ENCODE assay signal across 24 cellular contexts in genomic region chr14:78075610-78076277, GRCh38.
DNase-seq lines count a peak whose midpoint lies in the region; ATAC-seq and TF ChIP-seq lines count a peak whose summit lies in the region.
"Had no signal": no experiment of that assay in that cellular context is flagged by ENCODE, and none has a peak within 500 bp of the region (broad histone marks: within the 10 kb centered on the region; RNA-seq: fewer than 3 reads in every experiment).

No MANE protein-coding gene starts in this region.

- H3K4me1 Mint-ChIP-seq in brain, result peaks cover 22% of the 10 kb centered on the region
- H3K4me1 Mint-ChIP-seq in T-helper 17 cell, result no peaks in the 10 kb centered on the region
- H3K4me1 Mint-ChIP-seq: activated B cell treated with CpG ODN at 0.5 μM for 24 hours; mesothelial cell of epicardium; naive thymus-derived CD8-positive, alpha-beta T cell had no signal

- H3K36me3 Mint-ChIP-seq in brain, result no peaks in the 10 kb centered on the region
- no peaks in the 10 kb centered on the region for H3K36me3 Mint-ChIP-seq in T-helper 17 cell (ENCODE audit: low read depth)
- H3K36me3 Mint-ChIP-seq: mesothelial cell of epicardium; naive thymus-derived CD8-positive, alpha-beta T cell had no signal

- H3K9me3 Mint-ChIP-seq in brain, result no peaks in the 10 kb centered on the region
- H3K9me3 Mint-ChIP-seq: activated B cell treated with CpG ODN at 0.5 μM for 24 hours; activated T-helper 1 cell treated with anti-CD3 and anti-CD28 coated beads, Interleukin-12 subunit alpha, Interleukin-12 subunit beta, Interleukin-2, Interleukin-4 antibody, amounts not matched to agents 30 ng/mL and 10 ng/mL and 1 ng/mL, durations not matched to agents 14 hours and 24 hours and 36 hours; mesothelial cell of epicardium; naive thymus-derived CD8-positive, alpha-beta T cell had no signal

- no peak for ATAC-seq in T-helper 17 cell
- ATAC-seq: gastrocnemius medialis; naive thymus-derived CD8-positive, alpha-beta T cell; right cardiac atrium had no signal

- peak; percentile 15 for DNase-seq in COR-L47 (lab: John Stamatoyannopoulos, UW)
- peak; percentile 10 for DNase-seq in NCI-H1092 (lab: John Stamatoyannopoulos, UW)
- DNase-seq in NCI-H2227 (lab: John Stamatoyannopoulos, UW; ENCODE audit: unreplicated experiment), result peak; percentile 63
- DNase-seq in T-helper 17 cell, result no peak
- no peak for DNase-seq in SHP77 treated with DMSO at 0.1 percent for 48 hours (lab: John Stamatoyannopoulos, UW)
- DNase-seq in C1 segment of cervical spinal cord (lab: John Stamatoyannopoulos, UW), result no peak
- DNase-seq in hippocampal formation (lab: John Stamatoyannopoulos, UW), result no peak
- DNase-seq: activated B cell treated with CpG ODN at 0.5 μM for 24 hours; activated CD4-positive, alpha-beta T cell treated with anti-CD3 and anti-CD28 coated beads, Interleukin-2, amount 50 U/mL, for 4 hours; activated naive CD4-positive, alpha-beta T cell treated with anti-CD3 and anti-CD28 coated beads, Interleukin-2, amount 50 U/mL, for 16 hours; colonic mucosa; gastrocnemius medialis; GDM1; naive thymus-derived CD8-positive, alpha-beta T cell; NCI-H82; OCI-M1; ovary; right cardiac atrium; stimulated activated naive CD4-positive, alpha-beta T cell treated with Interleukin-2 at 50 U/mL for 16 hours had no signal

- H3K27me3 Mint-ChIP-seq in brain, result peaks cover 3% of the 10 kb centered on the region
- H3K27me3 Mint-ChIP-seq in T-helper 17 cell, result peaks cover 26% of the 10 kb centered on the region

- H3K4me3 Mint-ChIP-seq in brain (no peak overlapping the region), T-helper 17 cell (no peak overlapping the region)
- H3K4me3 Mint-ChIP-seq: activated B cell treated with CpG ODN at 0.5 μM for 24 hours; activated T-helper 1 cell treated with anti-CD3 and anti-CD28 coated beads, Interleukin-12 subunit alpha, Interleukin-12 subunit beta, Interleukin-2, Interleukin-4 antibody, amounts not matched to agents 30 ng/mL and 10 ng/mL and 1 ng/mL, durations not matched to agents 14 hours and 24 hours and 36 hours; mesothelial cell of epicardium; naive thymus-derived CD8-positive, alpha-beta T cell had no signal

- TF ChIP-seq CTCF in brain (conservative IDR thresholded peaks at IDR 0.05), result no peak

- H3K9me3 ChIP-seq in T-helper 17 cell (ENCODE audit: control insufficient read depth, low read length, poor library complexity, severe bottlenecking), result no peaks in the 10 kb centered on the region
- H3K9me3 ChIP-seq: BLaER1 treated with 17β-estradiol and CSF1 and Interleukin-3, amounts not matched to agents 10 nM and 100 nM; colonic mucosa; gastrocnemius medialis; ovary; thoracic aorta had no signal

- peak overlapping the region in 3 of 5 experiments; percentile 19 to 91 (median 88) for H3K27ac Mint-ChIP-seq in brain
- H3K27ac Mint-ChIP-seq in T-helper 17 cell, result no peak overlapping the region
- H3K27ac Mint-ChIP-seq: activated B cell treated with CpG ODN at 0.5 μM for 24 hours; activated T-helper 1 cell treated with anti-CD3 and anti-CD28 coated beads, Interleukin-12 subunit alpha, Interleukin-12 subunit beta, Interleukin-2, Interleukin-4 antibody, amounts not matched to agents 30 ng/mL and 10 ng/mL and 1 ng/mL, durations not matched to agents 14 hours and 24 hours and 36 hours; mesothelial cell of epicardium; naive thymus-derived CD8-positive, alpha-beta T cell had no signal

Comparison
In these comparisons a context has a peak if more than half of its experiments do, and no peak if none do; other contexts are left out.
1. DNase-seq: peak in COR-L47 (single experiment), NCI-H1092 (single experiment) and NCI-H2227 (single experiment); none in T-helper 17 cell (0 of 3), SHP77 treated with DMSO at 0.1 percent for 48 hours (single experiment), C1 segment of cervical spinal cord (0 of 14) and hippocampal formation (0 of 2).